In genomic region chr15:95620934-95621579, GRCh38 we compare ENCODE assay signal across 10 cellular contexts.
DNase-seq lines count a peak whose midpoint lies in the region; ATAC-seq and TF ChIP-seq lines count a peak whose summit lies in the region.
"Had no signal": no experiment of that assay in that cellular context is flagged by ENCODE, and none has a peak within 500 bp of the region (broad histone marks: within the 10 kb centered on the region; RNA-seq: fewer than 3 reads in every experiment).

No MANE protein-coding gene starts in this region.

- peaks cover 5% of the 10 kb centered on the region for H3K9me3 Mint-ChIP-seq in stimulated activated memory B cell treated with anti-CD40 and anti-IgM and Interleukin-4, amounts not matched to agents 10 μg/mL and 1 μg/mL and 100 μg/mL, for 72 hours

- no peaks in the 10 kb centered on the region for H3K36me3 Mint-ChIP-seq in stimulated activated memory B cell treated with anti-CD40 and anti-IgM and Interleukin-4, amounts not matched to agents 10 μg/mL and 1 μg/mL and 100 μg/mL, for 72 hours

- H3K36me3 ChIP-seq in ascending aorta, result no peaks in the 10 kb centered on the region

- peaks cover 0 to 4% of the 10 kb centered on the region in 2 donors for H3K4me1 ChIP-seq in ascending aorta
- H3K4me1 ChIP-seq: foreskin keratinocyte had no signal

- no peak overlapping the region for H3K4me3 Mint-ChIP-seq in stimulated activated memory B cell treated with anti-CD40 and anti-IgM and Interleukin-4, amounts not matched to agents 10 μg/mL and 1 μg/mL and 100 μg/mL, for 72 hours

- peak overlapping the region in 1 of 2 donors; percentile 21 for H3K27ac ChIP-seq in ascending aorta
- H3K27ac ChIP-seq: foreskin keratinocyte had no signal

- intact Hi-C loops in ascending aorta (cut with DNase I), result loop anchor here (10.0 kb wide), 1 partner anchor 946 kb away; no protein-coding TSS in a partner anchor

- peaks cover 0 to 12% of the 10 kb centered on the region in 2 donors for H3K9me3 ChIP-seq in ascending aorta

- ATAC-seq in GM18517 (IDR thresholded peaks at IDR 0.05; ENCODE audit: unreplicated experiment), result peak; percentile 52
- no peak for ATAC-seq in stimulated activated memory B cell treated with anti-CD40 and anti-IgM and Interleukin-4, amounts not matched to agents 10 μg/mL and 1 μg/mL and 100 μg/mL, for 72 hours
- ATAC-seq: foreskin keratinocyte had no signal

- H3K4me3 ChIP-seq in fibroblast of the aortic adventitia (ENCODE audit: low read depth, low read length) (no peak overlapping the region), ascending aorta (no peak overlapping the region)

- H3K4me1 Mint-ChIP-seq in stimulated activated memory B cell treated with anti-CD40 and anti-IgM and Interleukin-4, amounts not matched to agents 10 μg/mL and 1 μg/mL and 100 μg/mL, for 72 hours, result no peaks in the 10 kb centered on the region

- no peaks in the 10 kb centered on the region for H3K27me3 ChIP-seq in ascending aorta
- H3K27me3 ChIP-seq: foreskin keratinocyte had no signal

- H3K27ac Mint-ChIP-seq in stimulated activated memory B cell treated with anti-CD40 and anti-IgM and Interleukin-4, amounts not matched to agents 10 μg/mL and 1 μg/mL and 100 μg/mL, for 72 hours, result no peak overlapping the region

- TF ChIP-seq CTCF in fibroblast of the aortic adventitia (IDR thresholded peaks at IDR 0.05; ENCODE audit: insufficient read depth, low read length), result no peak
- TF ChIP-seq CTCF in ascending aorta (IDR thresholded peaks at IDR 0.05), result no peak

- DNase-seq in AG20443 (ENCODE audit: low spot score) (peak; percentile 46), NOMO-1 (lab: John Stamatoyannopoulos, UW; ENCODE audit: unreplicated experiment in 2 of 2) (peak; percentile 85 to 94), fibroblast of the aortic adventitia (ENCODE audit: low read depth) (peak; percentile 72), T1000 (lab: John Stamatoyannopoulos, UW) (no peak), COLO668 (lab: John Stamatoyannopoulos, UW; ENCODE audit: unreplicated experiment) (no peak), ascending aorta (ENCODE audit: low spot score in 2 of 2) (no peak)
- DNase-seq: activated naive CD4-positive, alpha-beta T cell treated with anti-CD3 and anti-CD28 coated beads, Interleukin-2, amount 50 U/mL, for 16 hours; foreskin keratinocyte had no signal

- no peaks in the 10 kb centered on the region for H3K27me3 Mint-ChIP-seq in stimulated activated memory B cell treated with anti-CD40 and anti-IgM and Interleukin-4, amounts not matched to agents 10 μg/mL and 1 μg/mL and 100 μg/mL, for 72 hours

Comparison
In these comparisons a context has a peak if more than half of its experiments do, and no peak if none do; other contexts are left out.
1. DNase-seq: peak in AG20443 (single experiment), NOMO-1 (2 of 2) and fibroblast of the aortic adventitia (single experiment); none in T1000 (single experiment), COLO668 (single experiment) and ascending aorta (0 of 2).